ENCODE assay signal across 1 cellular context in genomic region chr13:24053505-24054251, GRCh38.
A peak's percentile ranks its signal among the peaks of the same experiment; 100 is the strongest.
TF ChIP-seq lines count a peak whose summit lies in the region.

No MANE protein-coding gene starts in this region.

TF ChIP-seq in HepG2, 621 proteins besides CTCF, POLR2A, EP300 and RAD21 (continued from another document):
- TF ChIP-seq GRHL1 (CRISPR knock-in tag; conservative IDR thresholded peaks at IDR 0.05) (no peak), ATF6 (CRISPR knock-in tag; conservative IDR thresholded peaks at IDR 0.05) (no peak), ZNF674 (CRISPR knock-in tag; IDR thresholded peaks at IDR 0.05; ENCODE audit: low read depth) (no peak), AGO2 (optimal IDR thresholded peaks at IDR 0.05; ENCODE audit: low read depth, low read length) (no peak), TSC22D2 (CRISPR knock-in tag; IDR thresholded peaks at IDR 0.05; ENCODE audit: borderline replicate concordance) (0 out of 2 replicates have a peak, but pooled peaks have one; percentile 30), CSRNP1 (CRISPR knock-in tag; IDR thresholded peaks at IDR 0.05) (no peak), MBNL3 (CRISPR knock-in tag; conservative IDR thresholded peaks at IDR 0.05) (no peak), ZNF549 (CRISPR knock-in tag; IDR thresholded peaks at IDR 0.05) (no peak), HHEX (CRISPR knock-in tag; IDR thresholded peaks at IDR 0.05) (no peak), HMGXB4 (CRISPR knock-in tag; IDR thresholded peaks at IDR 0.05; ENCODE audit: borderline replicate concordance in 1 of 2, low read depth in 1 of 2) (no peak), KLF16 (CRISPR knock-in tag; IDR thresholded peaks at IDR 0.05) (0 out of 4 replicates have a peak, but pooled peaks of 1 of the 2 experiments have one; percentile 32), ZNF546 (CRISPR knock-in tag; conservative IDR thresholded peaks at IDR 0.05) (no peak), SMC3 (IDR thresholded peaks at IDR 0.05; ENCODE audit: low read length) (peak; percentile 94), NFE2L1 (CRISPR knock-in tag; IDR thresholded peaks at IDR 0.05; ENCODE audit: borderline replicate concordance) (no peak), FOXC1 (CRISPR knock-in tag; IDR thresholded peaks at IDR 0.05; ENCODE audit: borderline replicate concordance) (no peak), NFATC3 (CRISPR knock-in tag; IDR thresholded peaks at IDR 0.05) (no peak), RORA (CRISPR knock-in tag; IDR thresholded peaks at IDR 0.05) (no peak), SRF (IDR thresholded peaks at IDR 0.05; ENCODE audit: low read depth, low read length) (no peak), MAFK (conservative IDR thresholded peaks at IDR 0.05 in 1 of 2, IDR thresholded peaks at IDR 0.05 in 1 of 2; ENCODE audit: low read length in 2 of 2) (0 out of 4 replicates have a peak, but pooled peaks of 1 of the 2 experiments have one; percentile 0), CENPBD1 (CRISPR knock-in tag; IDR thresholded peaks at IDR 0.05; ENCODE audit: borderline replicate concordance, low read depth) (no peak), ATF7-NPFF (CRISPR knock-in tag; IDR thresholded peaks at IDR 0.05; ENCODE audit: low read depth) (no peak), ZMYM3 (CRISPR knock-in tag; IDR thresholded peaks at IDR 0.05) (no peak), POLR2AphosphoS2 (IDR thresholded peaks at IDR 0.05; ENCODE audit: low read depth, low read length) (no peak), ZFAT (CRISPR knock-in tag; conservative IDR thresholded peaks at IDR 0.05) (peak; percentile 58; the same call in 1 of the 2 replicates), SALL1 (CRISPR knock-in tag; IDR thresholded peaks at IDR 0.05) (no peak), ZNF251 (CRISPR knock-in tag; IDR thresholded peaks at IDR 0.05) (no peak), ZNF644 (CRISPR knock-in tag; IDR thresholded peaks at IDR 0.05; ENCODE audit: low read depth) (no peak), ELF1 (CRISPR knock-in tag; IDR thresholded peaks at IDR 0.05) (no peak), ZNF777 (CRISPR knock-in tag; IDR thresholded peaks at IDR 0.05) (0 out of 2 replicates have a peak, but pooled peaks have one; percentile 35), TOE1 (CRISPR knock-in tag; IDR thresholded peaks at IDR 0.05) (no peak), RBM22 (optimal IDR thresholded peaks at IDR 0.05; ENCODE audit: low read length) (no peak), ZNF770 (CRISPR knock-in tag; IDR thresholded peaks at IDR 0.05) (no peak), RFX3 (CRISPR knock-in tag; IDR thresholded peaks at IDR 0.05) (no peak), PLSCR1 (CRISPR knock-in tag; IDR thresholded peaks at IDR 0.05; ENCODE audit: borderline replicate concordance) (no peak)
